10 cellular contexts compared by ENCODE assay signal in genomic region chr11:2380807-2381350, GRCh38. TPM values are rescaled to one million over a fixed set of nuclear protein-coding genes. Genes with fewer than 3 reads are reported as not detected.
DNase-seq lines count a peak whose midpoint lies in the region; ATAC-seq and TF ChIP-seq lines count a peak whose summit lies in the region.
"Had no signal": no experiment of that assay in that cellular context is flagged by ENCODE, and none has a peak within 500 bp of the region (broad histone marks: within the 10 kb centered on the region; RNA-seq: fewer than 3 reads in every experiment).

No MANE protein-coding gene starts in this region.

- CTCF ChIA-PET in activated CD4-positive, alpha-beta T cell treated with anti-CD3 and anti-CD28 coated beads for 36 hours (lab: Charles Lee) = no interaction called here

- H3K4me3 ChIP-seq in choroid plexus epithelial cell (ENCODE audit: low read depth, low read length) (peak overlapping the region; percentile 17), tibial nerve (peak overlapping the region in 3 of 4 donors; percentile 20 to 97 (median 69))

- POLR2A ChIA-PET in activated CD4-positive, alpha-beta T cell treated with anti-CD3 and anti-CD28 coated beads for 36 hours (lab: Charles Lee) = no interaction called here

- peak overlapping the region; percentile 40 for H3K4me3 Mint-ChIP-seq in activated CD4-positive, alpha-beta T cell treated with anti-CD3 and anti-CD28 coated beads, Interleukin-2, amount 10 ng/mL, durations not matched to agents 24 days and 14 days
- H3K4me3 Mint-ChIP-seq in activated CD4-positive, alpha-beta T cell treated with anti-CD3 and anti-CD28 coated beads for 36 hours = no peak overlapping the region
- H3K4me3 Mint-ChIP-seq in memory B cell = peak overlapping the region; percentile 65

- peaks cover 16% of the 10 kb centered on the region for H3K36me3 Mint-ChIP-seq in activated CD4-positive, alpha-beta T cell treated with anti-CD3 and anti-CD28 coated beads, Interleukin-2, amount 10 ng/mL, durations not matched to agents 24 days and 14 days (ENCODE audit: low read depth)
- H3K36me3 Mint-ChIP-seq in activated CD4-positive, alpha-beta T cell treated with anti-CD3 and anti-CD28 coated beads for 36 hours (ENCODE audit: low read depth) = peaks cover 5% of the 10 kb centered on the region
- H3K36me3 Mint-ChIP-seq in memory B cell = no peaks in the 10 kb centered on the region

- DNase-seq in activated CD4-positive, alpha-beta T cell treated with anti-CD3 and anti-CD28 coated beads, Interleukin-2, amount 10 ng/mL, durations not matched to agents 24 days and 14 days = peak; percentile 60
- no peak for DNase-seq in activated CD4-positive, alpha-beta T cell treated with anti-CD3 and anti-CD28 coated beads for 36 hours
- DNase-seq in choroid plexus epithelial cell (ENCODE audit: low read depth) (peak; percentile 52), memory B cell (ENCODE audit: low spot score in 2 of 2) (peak in 1 of 2 donors; percentile 33), tibial nerve (ENCODE audit: low spot score in 2 of 2) (peak; percentile 64 to 75), NCI-H146 treated with DMSO at 0.1 percent for 48 hours (lab: John Stamatoyannopoulos, UW; ENCODE audit: unreplicated experiment) (no peak), hepatic stellate cell (ENCODE audit: low spot score) (no peak)
- DNase-seq: stimulated activated CD4-positive, alpha-beta T cell treated with anti-CD3 and anti-CD28 coated beads, Interleukin-4, amount 100 ng/mL, for 4 hours had no signal

- TF ChIP-seq CTCF in choroid plexus epithelial cell (conservative IDR thresholded peaks at IDR 0.05; ENCODE audit: low read depth, low read length) (no peak), tibial nerve (IDR thresholded peaks at IDR 0.05) (peak in 1 of 5 experiments; percentile 13)

- H3K27ac ChIP-seq in tibial nerve = peak overlapping the region; percentile 39 to 99 (median 98)

- ATAC-seq in activated CD4-positive, alpha-beta T cell treated with anti-CD3 and anti-CD28 coated beads for 36 hours = no peak
- ATAC-seq in memory B cell (ENCODE audit: low read depth) = no peak
- ATAC-seq in GM18498 (IDR thresholded peaks at IDR 0.05; ENCODE audit: unreplicated experiment) = no peak
- ATAC-seq: Panc1 had no signal

- WGBS in tibial nerve, 2 donors = 37 to 40% methylated on average over 19 to 20 of the region's 20 CpGs

- intact Hi-C loops in activated CD4-positive, alpha-beta T cell treated with anti-CD3 and anti-CD28 coated beads, Interleukin-2, amount 10 ng/mL, durations not matched to agents 24 days and 14 days (cut with micrococcal nuclease) = no loop called here
- intact Hi-C loops in activated CD4-positive, alpha-beta T cell treated with anti-CD3 and anti-CD28 coated beads for 36 hours (cut with DNase I, micrococcal nuclease) = no loop called here

- H3K4me1 ChIP-seq in tibial nerve = peaks cover 6 to 80% (median 72%) of the 10 kb centered on the region in 4 donors

- peak overlapping the region; percentile 41 for H3K27ac Mint-ChIP-seq in activated CD4-positive, alpha-beta T cell treated with anti-CD3 and anti-CD28 coated beads, Interleukin-2, amount 10 ng/mL, durations not matched to agents 24 days and 14 days
- no peak overlapping the region for H3K27ac Mint-ChIP-seq in activated CD4-positive, alpha-beta T cell treated with anti-CD3 and anti-CD28 coated beads for 36 hours
- H3K27ac Mint-ChIP-seq in memory B cell = peak overlapping the region; percentile 82

- no peaks in the 10 kb centered on the region for H3K27me3 ChIP-seq in tibial nerve

- no peaks in the 10 kb centered on the region for H3K9me3 Mint-ChIP-seq in activated CD4-positive, alpha-beta T cell treated with anti-CD3 and anti-CD28 coated beads, Interleukin-2, amount 10 ng/mL, durations not matched to agents 24 days and 14 days
- H3K9me3 Mint-ChIP-seq in activated CD4-positive, alpha-beta T cell treated with anti-CD3 and anti-CD28 coated beads for 36 hours (ENCODE audit: low read depth) = no peaks in the 10 kb centered on the region
- no peaks in the 10 kb centered on the region for H3K9me3 Mint-ChIP-seq in memory B cell

- H3K9me3 ChIP-seq in tibial nerve = no peaks in the 10 kb centered on the region

- TF ChIP-seq POLR2A in tibial nerve (IDR thresholded peaks at IDR 0.05) = peak in 1 of 2 donors; percentile 33

- H3K4me1 Mint-ChIP-seq in activated CD4-positive, alpha-beta T cell treated with anti-CD3 and anti-CD28 coated beads, Interleukin-2, amount 10 ng/mL, durations not matched to agents 24 days and 14 days = peaks cover 31% of the 10 kb centered on the region
- H3K4me1 Mint-ChIP-seq in activated CD4-positive, alpha-beta T cell treated with anti-CD3 and anti-CD28 coated beads for 36 hours = peaks cover 50% of the 10 kb centered on the region
- peaks cover 55% of the 10 kb centered on the region for H3K4me1 Mint-ChIP-seq in memory B cell

- no peaks in the 10 kb centered on the region for H3K27me3 Mint-ChIP-seq in activated CD4-positive, alpha-beta T cell treated with anti-CD3 and anti-CD28 coated beads, Interleukin-2, amount 10 ng/mL, durations not matched to agents 24 days and 14 days
- no peaks in the 10 kb centered on the region for H3K27me3 Mint-ChIP-seq in activated CD4-positive, alpha-beta T cell treated with anti-CD3 and anti-CD28 coated beads for 36 hours
- H3K27me3 Mint-ChIP-seq in memory B cell = no peaks in the 10 kb centered on the region

- TF ChIP-seq EP300 in tibial nerve (IDR thresholded peaks at IDR 0.05) = peak in 1 of 2 donors; percentile 85

- no peaks in the 10 kb centered on the region for H3K36me3 ChIP-seq in tibial nerve

RNA-seq across cellular contexts. Expression of gene CD81, which starts 3.8 kb away (rescaled TPM):
- total RNA-seq in activated CD4-positive, alpha-beta T cell treated with anti-CD3 and anti-CD28 coated beads, Interleukin-2, amount 10 ng/mL, durations not matched to agents 24 days and 14 days = 224 and 225 TPM in 2 replicates
- total RNA-seq in activated CD4-positive, alpha-beta T cell treated with anti-CD3 and anti-CD28 coated beads for 36 hours = 100 to 1,000 TPM; 118 to 145 TPM
- total RNA-seq in tibial nerve = 100 to 1,000 TPM; 650 to 822 (median 674) TPM

RNA-seq across cellular contexts. Expression of gene TSSC4, which starts 19.7 kb away (rescaled TPM):
- total RNA-seq in activated CD4-positive, alpha-beta T cell treated with anti-CD3 and anti-CD28 coated beads, Interleukin-2, amount 10 ng/mL, durations not matched to agents 24 days and 14 days = 61.8 and 62.9 TPM in 2 replicates
- total RNA-seq in activated CD4-positive, alpha-beta T cell treated with anti-CD3 and anti-CD28 coated beads for 36 hours = 10 to 100 TPM; 19.8 to 38.4 TPM
- 10 to 100 TPM; 44.8 to 54.3 (median 49.1) TPM for total RNA-seq in tibial nerve

Comparison
In these comparisons a context has a peak if more than half of its experiments do, and no peak if none do; other contexts are left out.
1. DNase-seq: peak in activated CD4-positive, alpha-beta T cell treated with anti-CD3 and anti-CD28 coated beads, Interleukin-2, amount 10 ng/mL, durations not matched to agents 24 days and 14 days (single experiment), choroid plexus epithelial cell (single experiment) and tibial nerve (2 of 2); none in activated CD4-positive, alpha-beta T cell treated with anti-CD3 and anti-CD28 coated beads for 36 hours (single experiment), NCI-H146 treated with DMSO at 0.1 percent for 48 hours (single experiment) and hepatic stellate cell (single experiment).